Comparison of ENCODE assay signal across 19 cellular contexts in genomic region chr5:138934971-138935370, GRCh38. TPM values are rescaled to one million over a fixed set of nuclear protein-coding genes. Genes with fewer than 3 reads are reported as not detected.
"Had no signal": no experiment of that assay in that cellular context is flagged by ENCODE, and none has a peak within 500 bp of the region (broad histone marks: within the 10 kb centered on the region; RNA-seq: fewer than 3 reads in every experiment).

No MANE protein-coding gene starts in this region.

- H3K9me3 ChIP-seq: esophagus squamous epithelium, gastroesophageal sphincter, sigmoid colon, thoracic aorta, uterus had no signal

- H3K4me3 Mint-ChIP-seq: dendritic cell treated with granulocyte-macrophage colony-stimulating factor and Interleukin-4, amounts not matched to agents 40 ng/mL and 50 ng/mL, for 4 days; effector memory CD8-positive, alpha-beta T cell; immature natural killer cell; naive thymus-derived CD8-positive, alpha-beta T cell; neural crest cell had no signal

- H3K4me1 ChIP-seq: sigmoid colon, uterus had no signal

- H3K9me3 Mint-ChIP-seq: dendritic cell treated with granulocyte-macrophage colony-stimulating factor and Interleukin-4, amounts not matched to agents 40 ng/mL and 50 ng/mL, for 4 days; effector memory CD8-positive, alpha-beta T cell; immature natural killer cell; naive thymus-derived CD8-positive, alpha-beta T cell; neural crest cell had no signal

- H3K4me3 ChIP-seq: esophagus squamous epithelium, gastroesophageal sphincter, sigmoid colon, thoracic aorta, uterus had no signal

- H3K36me3 ChIP-seq: uterus had no signal

- DNase-seq: effector memory CD8-positive, alpha-beta T cell; esophagus squamous epithelium; foreskin fibroblast; immature natural killer cell; left colon; naive thymus-derived CD8-positive, alpha-beta T cell; sigmoid colon; small intestine; stimulated activated CD4-positive, alpha-beta T cell treated with anti-CD3 and anti-CD28 coated beads, Interleukin-12 subunit alpha, Interleukin-12 subunit beta, amount 100 ng/mL, for 4 hours; stimulated activated naive CD8-positive, alpha-beta T cell treated with anti-CD3 and anti-CD28 coated beads, Interleukin-15, Interleukin-2, amounts not matched to agents 100 U/mL and 50 U/mL, for 24 hours; substantia nigra; trophoblast cell; uterus had no signal

- H3K27ac ChIP-seq: sigmoid colon, thoracic aorta, uterus had no signal

- ATAC-seq: effector memory CD8-positive, alpha-beta T cell; gastroesophageal sphincter; left colon; naive thymus-derived CD8-positive, alpha-beta T cell; stimulated activated naive CD8-positive, alpha-beta T cell treated with anti-CD3 and anti-CD28 coated beads, Interleukin-15, Interleukin-2, amounts not matched to agents 100 U/mL and 50 U/mL, for 24 hours had no signal

- H3K27ac Mint-ChIP-seq: dendritic cell treated with granulocyte-macrophage colony-stimulating factor and Interleukin-4, amounts not matched to agents 40 ng/mL and 50 ng/mL, for 4 days; effector memory CD8-positive, alpha-beta T cell; naive thymus-derived CD8-positive, alpha-beta T cell had no signal

- H3K27me3 Mint-ChIP-seq: dendritic cell treated with granulocyte-macrophage colony-stimulating factor and Interleukin-4, amounts not matched to agents 40 ng/mL and 50 ng/mL, for 4 days; effector memory CD8-positive, alpha-beta T cell; naive thymus-derived CD8-positive, alpha-beta T cell had no signal

- H3K27me3 ChIP-seq: esophagus squamous epithelium, gastroesophageal sphincter, sigmoid colon, uterus had no signal

RNA-seq across cellular contexts. Expression of gene LRRTM2, which starts 59.8 kb away (rescaled TPM):
- total RNA-seq: epithelial cell of proximal tubule; naive thymus-derived CD8-positive, alpha-beta T cell; osteocyte had no signal
- polyA plus RNA-seq: immature natural killer cell; naive thymus-derived CD8-positive, alpha-beta T cell had no signal
